Comparison of ENCODE assay signal across 18 cellular contexts in the genomic region with DNA sequence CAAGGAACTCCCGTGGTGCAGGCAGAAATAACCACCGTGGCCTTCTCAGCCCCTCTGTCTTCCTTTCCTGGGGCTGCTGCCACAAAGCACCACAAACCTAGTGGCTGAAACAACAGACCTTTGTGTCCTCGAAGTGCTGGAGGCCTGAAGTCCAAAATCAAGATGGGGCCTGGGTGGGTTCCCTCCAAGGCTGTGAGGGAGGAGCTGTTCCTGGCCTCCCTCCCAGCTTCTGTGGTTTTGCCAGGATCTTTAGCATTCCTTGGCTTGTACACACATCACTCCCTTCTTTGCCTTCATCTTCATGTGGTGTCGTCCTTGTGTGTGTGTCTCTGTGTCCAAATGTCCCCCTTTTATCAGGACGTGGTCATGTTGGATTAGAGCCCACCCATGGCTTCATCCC. TPM values are rescaled to one million over a fixed set of nuclear protein-coding genes. Genes with fewer than 3 reads are reported as not detected.
DNase-seq lines count a peak whose midpoint lies in the region; ATAC-seq, FAIRE-seq and TF ChIP-seq lines count a peak whose summit lies in the region.
"Had no signal": no experiment of that assay in that cellular context is flagged by ENCODE, and none has a peak within 500 bp of the region (broad histone marks: within the 10 kb centered on the region; RNA-seq: fewer than 3 reads in every experiment).

No MANE protein-coding gene starts in this region.

- H3K27ac Mint-ChIP-seq in naive thymus-derived CD4-positive, alpha-beta T cell: no peak overlapping the region
- H3K27ac Mint-ChIP-seq: activated naive CD8-positive, alpha-beta T cell treated with anti-CD3 and anti-CD28 coated beads, Interleukin-2, amount 50 U/mL, for 24 hours had no signal

- no peaks in the 10 kb centered on the region for H3K4me1 ChIP-seq in right cardiac atrium (ENCODE audit: control insufficient read depth, insufficient read depth, low read length)
- H3K4me1 ChIP-seq in right atrium auricular region: peaks cover 0 to 4% of the 10 kb centered on the region in 2 donors
- peaks cover 15% of the 10 kb centered on the region for H3K4me1 ChIP-seq in fibroblast of lung (ENCODE audit: control insufficient read depth, extremely low read depth, insufficient read depth, low read length)
- H3K4me1 ChIP-seq in naive thymus-derived CD4-positive, alpha-beta T cell (ENCODE audit: control insufficient read depth in 2 of 2, insufficient read depth in 2 of 2, low read length in 2 of 2): no peaks in the 10 kb centered on the region
- H3K4me1 ChIP-seq: A549, suprapubic skin had no signal

- no peak overlapping the region for H3K4me3 Mint-ChIP-seq in naive thymus-derived CD4-positive, alpha-beta T cell
- H3K4me3 Mint-ChIP-seq: activated naive CD8-positive, alpha-beta T cell treated with anti-CD3 and anti-CD28 coated beads, Interleukin-2, amount 50 U/mL, for 24 hours; IgD-negative memory B cell had no signal

- peak in 1 of 2 donors; percentile 44 for ATAC-seq in right cardiac atrium
- no peak for ATAC-seq in naive thymus-derived CD4-positive, alpha-beta T cell
- ATAC-seq: A549; activated naive CD8-positive, alpha-beta T cell treated with anti-CD3 and anti-CD28 coated beads, Interleukin-2, amount 50 U/mL, for 24 hours; esophagus mucosa had no signal

- H2AFZ ChIP-seq in fibroblast of lung (ENCODE audit: low read length): peak overlapping the region; percentile 51

- H3K36me3 ChIP-seq in right atrium auricular region: peaks cover 22% of the 10 kb centered on the region
- H3K36me3 ChIP-seq in SK-N-MC (ENCODE audit: insufficient read depth, low read length): no peaks in the 10 kb centered on the region
- H3K36me3 ChIP-seq in fibroblast of lung (ENCODE audit: control insufficient read depth, insufficient read depth, low read length): no peaks in the 10 kb centered on the region
- no peaks in the 10 kb centered on the region for H3K36me3 ChIP-seq in naive thymus-derived CD4-positive, alpha-beta T cell (ENCODE audit: control insufficient read depth in 2 of 3, insufficient read depth in 3 of 3, low read length in 3 of 3)

- H3K4me3 ChIP-seq in right cardiac atrium (ENCODE audit: low read length) (no peak overlapping the region), right atrium auricular region (no peak overlapping the region), SK-N-MC (no peak overlapping the region), fibroblast of lung (replicated peaks in 1 of 4; ENCODE audit: control extremely low read depth in 1 of 4, insufficient read depth in 1 of 4, low read depth in 3 of 4, low read length in 4 of 4) (no peak overlapping the region)
- H3K4me3 ChIP-seq in naive thymus-derived CD4-positive, alpha-beta T cell (ENCODE audit: low read length): no peak overlapping the region
- H3K4me3 ChIP-seq: A549, suprapubic skin had no signal

- H3K9me3 Mint-ChIP-seq in naive thymus-derived CD4-positive, alpha-beta T cell: no peaks in the 10 kb centered on the region
- H3K9me3 Mint-ChIP-seq: activated naive CD8-positive, alpha-beta T cell treated with anti-CD3 and anti-CD28 coated beads, Interleukin-2, amount 50 U/mL, for 24 hours; IgD-negative memory B cell had no signal

- no peaks in the 10 kb centered on the region for H3K79me2 ChIP-seq in fibroblast of lung (ENCODE audit: control insufficient read depth, insufficient read depth, low read length)

- H3K9ac ChIP-seq in SK-N-MC (ENCODE audit: insufficient read length): no peak overlapping the region
- H3K9ac ChIP-seq in fibroblast of lung (ENCODE audit: insufficient read depth, low read length): no peak overlapping the region

- peaks cover 0 to 4% (median 0%) of the 10 kb centered on the region in 5 donors for H3K27me3 Mint-ChIP-seq in naive thymus-derived CD4-positive, alpha-beta T cell
- H3K27me3 Mint-ChIP-seq: IgD-negative memory B cell had no signal

- H3K4me2 ChIP-seq in fibroblast of lung (ENCODE audit: extremely low read depth, insufficient read depth, low read length): no peak overlapping the region
- H3K4me2 ChIP-seq: A549 had no signal

- no peak overlapping the region for H3K27ac ChIP-seq in right cardiac atrium (ENCODE audit: low read length)
- H3K27ac ChIP-seq in right atrium auricular region: no peak overlapping the region
- H3K27ac ChIP-seq in SK-N-MC: peak overlapping the region; percentile 63; the same call in 1 of the 2 replicates
- no peak overlapping the region for H3K27ac ChIP-seq in fibroblast of lung (ENCODE audit: insufficient read depth, low read length)
- H3K27ac ChIP-seq in naive thymus-derived CD4-positive, alpha-beta T cell (ENCODE audit: low read depth, low read length): no peak overlapping the region
- H3K27ac ChIP-seq: A549, suprapubic skin had no signal

- intact Hi-C loops in right cardiac atrium (cut with DNase I): no loop called here
- intact Hi-C loops in naive thymus-derived CD4-positive, alpha-beta T cell (cut with micrococcal nuclease): no loop called here

- no peaks in the 10 kb centered on the region for H3K27me3 ChIP-seq in right cardiac atrium (ENCODE audit: control insufficient read depth, insufficient read depth)
- H3K27me3 ChIP-seq in right atrium auricular region: no peaks in the 10 kb centered on the region
- H3K27me3 ChIP-seq in fibroblast of lung (ENCODE audit: control insufficient read depth, insufficient read depth, low read length): no peaks in the 10 kb centered on the region
- no peaks in the 10 kb centered on the region for H3K27me3 ChIP-seq in naive thymus-derived CD4-positive, alpha-beta T cell (ENCODE audit: control insufficient read depth in 2 of 2, insufficient read depth in 2 of 2, low read length in 2 of 2)
- H3K27me3 ChIP-seq: suprapubic skin had no signal

- H3K9me3 ChIP-seq in right cardiac atrium (ENCODE audit: control insufficient read depth, low read length) (no peaks in the 10 kb centered on the region), right atrium auricular region (no peaks in the 10 kb centered on the region), SK-N-MC (ENCODE audit: low read depth, low read length) (no peaks in the 10 kb centered on the region), fibroblast of lung (ENCODE audit: control insufficient read depth, insufficient read depth, low read depth, low read length) (no peaks in the 10 kb centered on the region)
- no peaks in the 10 kb centered on the region for H3K9me3 ChIP-seq in naive thymus-derived CD4-positive, alpha-beta T cell (ENCODE audit: control insufficient read depth in 2 of 3, low read length in 3 of 3)
- H3K9me3 ChIP-seq: A549, suprapubic skin had no signal

- peaks cover 0 to 3% (median 0%) of the 10 kb centered on the region in 7 donors for H3K4me1 Mint-ChIP-seq in naive thymus-derived CD4-positive, alpha-beta T cell
- H3K4me1 Mint-ChIP-seq: activated naive CD8-positive, alpha-beta T cell treated with anti-CD3 and anti-CD28 coated beads, Interleukin-2, amount 50 U/mL, for 24 hours; IgD-negative memory B cell had no signal

- peak; percentile 87 for FAIRE-seq in urothelium cell line (lab: Jason Lieb, UNC)
- FAIRE-seq: A549 had no signal

- POLR2A ChIA-PET in naive thymus-derived CD4-positive, alpha-beta T cell (lab: Charles Lee): no interaction called here

- peaks cover 0 to 3% (median 0%) of the 10 kb centered on the region in 5 donors for H3K36me3 Mint-ChIP-seq in naive thymus-derived CD4-positive, alpha-beta T cell

- no peak for TF ChIP-seq CTCF in right atrium auricular region (IDR thresholded peaks at IDR 0.05)
- TF ChIP-seq CTCF in fibroblast of lung (conservative IDR thresholded peaks at IDR 0.05 in 1 of 2, IDR thresholded peaks at IDR 0.05 in 1 of 2; ENCODE audit: low read depth in 1 of 2, low read length in 2 of 2): no peak

- DNase-seq in right cardiac atrium (peak in 2 of 3 donors; percentile 36 to 62), right atrium auricular region (ENCODE audit: low spot score) (no peak), SK-N-MC (ENCODE audit: low read depth, low spot score) (no peak), fibroblast of lung (ENCODE audit: low read depth in 2 of 2) (peak; percentile 86), urothelium cell line (ENCODE audit: low spot score) (peak; percentile 85), NCI-H1105 treated with DMSO at 0.1 percent for 48 hours (lab: John Stamatoyannopoulos, UW) (no peak), superior temporal gyrus (ENCODE audit: extremely low spot score) (no peak)
- DNase-seq in naive thymus-derived CD4-positive, alpha-beta T cell: no peak
- DNase-seq: activated naive CD8-positive, alpha-beta T cell treated with anti-CD3 and anti-CD28 coated beads, Interleukin-2, amount 50 U/mL, for 24 hours; cortex of kidney; NCI-H1417 treated with DMSO at 0.1 percent for 48 hours; NCI-H510A; OCI-M1; T-helper 2 cell had no signal

- no peaks in the 10 kb centered on the region for H4K20me1 ChIP-seq in fibroblast of lung (ENCODE audit: control insufficient read depth, extremely low read depth, insufficient read depth, low read length)

- CTCF ChIA-PET in naive thymus-derived CD4-positive, alpha-beta T cell (lab: Charles Lee): no interaction called here

- WGBS in right cardiac atrium: 63% methylated on average over 5 of the region's 5 CpGs

RNA-seq across cellular contexts. Expression of a gene that starts 29.1 kb away (rescaled TPM):
- total RNA-seq in right cardiac atrium (1 to 10 TPM; 3.1 to 6.4 (median 5.5) TPM), right atrium auricular region (1 to 10 TPM; 2.1 to 7.2 TPM), fibroblast of lung (not detected in 2 replicates)
- polyA plus RNA-seq in right cardiac atrium (4.3 TPM), fibroblast of lung (not detected in 2 replicates)
- polyA plus RNA-seq in fibroblast of lung (2012): not detected in 2 replicates
- polyA minus RNA-seq in fibroblast of lung (ENCODE audit: low replicate concordance): not detected in 2 replicates
- total RNA-seq in naive thymus-derived CD4-positive, alpha-beta T cell: 100 to 1,000 TPM; 142 to 209 (median 173) TPM
- polyA plus RNA-seq in naive thymus-derived CD4-positive, alpha-beta T cell: 10 to 100 TPM; 36.4 to 57.6 TPM
- polyA plus RNA-seq: A549 had no signal

Comparison
In these comparisons a context has a peak if more than half of its experiments do, and no peak if none do; other contexts are left out.
1. DNase-seq: peak in right cardiac atrium (2 of 3), fibroblast of lung (2 of 2) and urothelium cell line (single experiment); none in right atrium auricular region (single experiment), SK-N-MC (single experiment), naive thymus-derived CD4-positive, alpha-beta T cell (0 of 9), NCI-H1105 treated with DMSO at 0.1 percent for 48 hours (single experiment) and superior temporal gyrus (single experiment).
2. RNA of a gene that starts 29.1 kb away (total RNA-seq): 142 to 209 TPM in naive thymus-derived CD4-positive, alpha-beta T cell; 2.1 to 7.2 TPM in right atrium auricular region, 3.1 to 6.4 TPM in right cardiac atrium and not detected in fibroblast of lung; every median in the first group is over 10 times any median in the second.